Comparison of ENCODE assay signal across 2 cellular contexts in the genomic region with DNA sequence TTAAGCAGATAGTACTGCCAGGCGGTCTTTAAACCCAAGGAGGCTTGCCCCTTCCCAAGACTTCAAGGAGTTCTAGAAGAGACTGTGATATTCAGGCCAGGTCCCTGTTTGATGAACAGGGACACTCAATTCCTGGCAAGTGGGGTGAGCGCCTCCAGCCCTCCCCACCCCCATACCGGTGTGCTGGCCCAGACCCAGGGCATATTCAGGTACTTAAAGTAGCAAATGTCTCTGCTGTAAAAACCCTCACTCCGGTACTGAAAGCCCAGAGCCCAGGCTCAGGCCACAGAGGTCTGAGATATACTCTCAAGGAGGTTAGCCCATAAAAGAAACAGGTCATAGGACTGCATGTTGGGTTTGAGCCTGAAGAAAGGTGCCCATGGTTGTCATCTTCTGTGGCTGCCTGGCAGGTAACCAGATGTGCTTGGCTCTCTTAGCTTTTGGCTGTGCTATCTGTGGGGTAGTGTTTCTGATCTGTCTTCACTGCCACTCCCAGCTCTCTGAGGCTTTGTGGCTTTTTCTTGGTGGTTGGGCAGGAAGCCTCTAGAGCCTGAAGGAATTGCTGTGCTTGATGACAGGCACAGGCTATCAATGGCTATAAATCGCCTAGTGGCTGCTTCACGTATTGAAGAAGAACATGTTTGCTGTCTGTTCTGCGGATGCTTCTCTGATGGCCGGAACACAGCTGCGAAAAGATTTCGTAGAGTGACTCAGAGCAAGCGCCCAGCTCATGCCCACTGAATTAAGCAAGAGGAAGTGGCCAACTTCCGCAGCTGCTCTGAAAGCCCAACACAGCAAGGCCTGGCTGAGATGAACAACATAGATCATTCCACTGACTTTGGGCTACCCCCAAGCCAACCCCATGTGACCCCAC.
TF ChIP-seq lines count a peak whose summit lies in the region.

No MANE protein-coding gene starts in this region.

TF ChIP-seq in IMR-90, 13 proteins besides CTCF, POLR2A, EP300 and RAD21 (continued from another document):
- TF ChIP-seq, protein P1, sequence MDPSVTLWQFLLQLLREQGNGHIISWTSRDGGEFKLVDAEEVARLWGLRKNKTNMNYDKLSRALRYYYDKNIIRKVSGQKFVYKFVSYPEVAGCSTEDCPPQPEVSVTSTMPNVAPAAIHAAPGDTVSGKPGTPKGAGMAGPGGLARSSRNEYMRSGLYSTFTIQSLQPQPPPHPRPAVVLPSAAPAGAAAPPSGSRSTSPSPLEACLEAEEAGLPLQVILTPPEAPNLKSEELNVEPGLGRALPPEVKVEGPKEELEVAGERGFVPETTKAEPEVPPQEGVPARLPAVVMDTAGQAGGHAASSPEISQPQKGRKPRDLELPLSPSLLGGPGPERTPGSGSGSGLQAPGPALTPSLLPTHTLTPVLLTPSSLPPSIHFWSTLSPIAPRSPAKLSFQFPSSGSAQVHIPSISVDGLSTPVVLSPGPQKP (IDR thresholded peaks at IDR 0.05; ENCODE audit: borderline replicate concordance, low read depth, low read length), result no peak
- no peak for TF ChIP-seq CEBPB (IDR thresholded peaks at IDR 0.05; ENCODE audit: low read depth, low read length)
- TF ChIP-seq, protein P2, sequence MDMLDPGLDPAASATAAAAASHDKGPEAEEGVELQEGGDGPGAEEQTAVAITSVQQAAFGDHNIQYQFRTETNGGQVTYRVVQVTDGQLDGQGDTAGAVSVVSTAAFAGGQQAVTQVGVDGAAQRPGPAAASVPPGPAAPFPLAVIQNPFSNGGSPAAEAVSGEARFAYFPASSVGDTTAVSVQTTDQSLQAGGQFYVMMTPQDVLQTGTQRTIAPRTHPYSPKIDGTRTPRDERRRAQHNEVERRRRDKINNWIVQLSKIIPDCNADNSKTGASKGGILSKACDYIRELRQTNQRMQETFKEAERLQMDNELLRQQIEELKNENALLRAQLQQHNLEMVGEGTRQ (IDR thresholded peaks at IDR 0.05; ENCODE audit: low read depth, low read length), result no peak
- no peak for TF ChIP-seq RFX5 (IDR thresholded peaks at IDR 0.05; ENCODE audit: low read depth, low read length)
- no peak for TF ChIP-seq CHD1 (IDR thresholded peaks at IDR 0.05; ENCODE audit: low read depth, low read length)
- no peak for TF ChIP-seq MAFK (IDR thresholded peaks at IDR 0.05; ENCODE audit: low read depth, low read length)
- no peak for TF ChIP-seq MAZ (IDR thresholded peaks at IDR 0.05; ENCODE audit: borderline replicate concordance, low read depth, low read length)
- TF ChIP-seq FOS (IDR thresholded peaks at IDR 0.05; ENCODE audit: low read depth, low read length), result no peak
- TF ChIP-seq RCOR1 (IDR thresholded peaks at IDR 0.05; ENCODE audit: insufficient replicate concordance, low read length), result no peak
- TF ChIP-seq NFE2L2 (IDR thresholded peaks at IDR 0.05; ENCODE audit: low read depth, low read length), result no peak

TF ChIP-seq in endothelial cell of umbilical vein, 7 proteins besides CTCF, POLR2A, EP300 and RAD21 (continued from another document):
- TF ChIP-seq JUN (IDR thresholded peaks at IDR 0.05; ENCODE audit: borderline replicate concordance, insufficient read depth, insufficient read length, low read depth) (peak; percentile 70), MYC (IDR thresholded peaks at IDR 0.05; ENCODE audit: low read depth, low read length) (no peak), POLR2AphosphoS5 (IDR thresholded peaks at IDR 0.05; ENCODE audit: insufficient read depth, low read depth, low read length) (peak; percentile 83), GATA2 (IDR thresholded peaks at IDR 0.05; ENCODE audit: insufficient read depth, insufficient read length, low read depth, low read length) (peak; percentile 85), EZH2 (IDR thresholded peaks at IDR 0.05; ENCODE audit: borderline replicate concordance, low read depth, low read length, severe bottlenecking) (no peak), FOS (IDR thresholded peaks at IDR 0.05; ENCODE audit: borderline replicate concordance, insufficient read depth, low read length) (peak; percentile 92)
